ENCODE assay signal across 12 cellular contexts in genomic region chr3:147408180-147409105, GRCh38. TPM values are rescaled to one million over a fixed set of nuclear protein-coding genes. Genes with fewer than 3 reads are reported as not detected.
DNase-seq lines count a peak whose midpoint lies in the region; ATAC-seq and TF ChIP-seq lines count a peak whose summit lies in the region.
"Had no signal": no experiment of that assay in that cellular context is flagged by ENCODE, and none has a peak within 500 bp of the region (broad histone marks: within the 10 kb centered on the region; RNA-seq: fewer than 3 reads in every experiment).

No MANE protein-coding gene starts in this region.

- H3K27me3 ChIP-seq in iPS-15b (ENCODE audit: control insufficient read depth, insufficient read depth, low read length) = peaks cover 95% of the 10 kb centered on the region

- H3K4me3 Mint-ChIP-seq in WTC11 = peak overlapping the region; percentile 91
- H3K4me3 Mint-ChIP-seq in stimulated activated effector memory CD8-positive, alpha-beta T cell treated with anti-CD3 and anti-CD28 coated beads, Interleukin-12 subunit alpha, Interleukin-12 subunit beta, amount 100 ng/mL, for 72 hours = peak overlapping the region; percentile 34

- no peak for TF ChIP-seq CTCF in WTC11 (IDR thresholded peaks at IDR 0.05)

- ATAC-seq in WTC11 = peak; percentile 1; the same call in 1 of the 2 replicates
- ATAC-seq in stimulated activated effector memory CD8-positive, alpha-beta T cell treated with anti-CD3 and anti-CD28 coated beads, Interleukin-12 subunit alpha, Interleukin-12 subunit beta, amount 100 ng/mL, for 72 hours = no peak
- no peak for ATAC-seq in HG03378 (IDR thresholded peaks at IDR 0.05; ENCODE audit: unreplicated experiment)
- ATAC-seq in GM18873 (IDR thresholded peaks at IDR 0.05; ENCODE audit: low FRiP score, unreplicated experiment) = no peak
- ATAC-seq: GM12878 had no signal

- peaks cover 100% of the 10 kb centered on the region for H3K27me3 Mint-ChIP-seq in WTC11 (ENCODE audit: low read depth)

- no peaks in the 10 kb centered on the region for H3K9me3 Mint-ChIP-seq in WTC11
- H3K9me3 Mint-ChIP-seq in stimulated activated effector memory CD8-positive, alpha-beta T cell treated with anti-CD3 and anti-CD28 coated beads, Interleukin-12 subunit alpha, Interleukin-12 subunit beta, amount 100 ng/mL, for 72 hours = peaks cover 14% of the 10 kb centered on the region

- CTCF ChIA-PET in WTC11 (lab: Charles Lee) = interaction anchor here (0.7 to 4.3 kb wide), 10 partner anchors 8 to 172 kb away, joined by 3 to 25 read pairs (median 6); no protein-coding TSS in a partner anchor

- H3K4me1 ChIP-seq in iPS-15b (ENCODE audit: control insufficient read depth, insufficient read depth, low read length) = peaks cover 26% of the 10 kb centered on the region

- H3K4me1 Mint-ChIP-seq in WTC11 = peaks cover 78% of the 10 kb centered on the region
- peaks cover 36% of the 10 kb centered on the region for H3K4me1 Mint-ChIP-seq in stimulated activated effector memory CD8-positive, alpha-beta T cell treated with anti-CD3 and anti-CD28 coated beads, Interleukin-12 subunit alpha, Interleukin-12 subunit beta, amount 100 ng/mL, for 72 hours

- DNase-seq in activated CD8-positive, alpha-beta memory T cell treated with anti-CD3 and anti-CD28 coated beads for 24 hours = peak; percentile 26
- no peak for DNase-seq in activated CD8-positive, alpha-beta memory T cell treated with anti-CD3 and anti-CD28 coated beads, Interleukin-2, amount 50 U/mL, for 48 hours
- DNase-seq in WTC11 (ENCODE audit: low spot score) (peak; percentile 65), NCI-H146 (lab: John Stamatoyannopoulos, UW) (no peak)
- DNase-seq in stimulated activated effector memory CD8-positive, alpha-beta T cell treated with anti-CD3 and anti-CD28 coated beads, Interleukin-12 subunit alpha, Interleukin-12 subunit beta, amount 100 ng/mL, for 72 hours (ENCODE audit: low spot score in 2 of 2) = peak in 1 of 2 donors; percentile 32
- DNase-seq: Kasumi-1, small intestine had no signal

- peaks cover 3% of the 10 kb centered on the region; the same call in 1 of the 2 replicates for H3K36me3 Mint-ChIP-seq in WTC11
- H3K36me3 Mint-ChIP-seq in stimulated activated effector memory CD8-positive, alpha-beta T cell treated with anti-CD3 and anti-CD28 coated beads, Interleukin-12 subunit alpha, Interleukin-12 subunit beta, amount 100 ng/mL, for 72 hours = peaks cover 27% of the 10 kb centered on the region

- no peak overlapping the region for H3K9ac ChIP-seq in iPS-15b (ENCODE audit: low read depth, low read length)

- H3K4me3 ChIP-seq in iPS-15b (ENCODE audit: low read depth, low read length) = peak overlapping the region; percentile 14
- H3K4me3 ChIP-seq: GM12878 had no signal

- POLR2A ChIA-PET in WTC11 (lab: Charles Lee) = interaction anchor here (0.7 to 2.0 kb wide), 7 partner anchors 11 to 794 kb away, joined by 5 to 11 read pairs (median 7); no protein-coding TSS in a partner anchor

- no peaks in the 10 kb centered on the region for H3K36me3 ChIP-seq in iPS-15b (ENCODE audit: control insufficient read depth, insufficient read depth, low read length)

- H3K9me3 ChIP-seq in iPS-15b (ENCODE audit: control insufficient read depth, insufficient read depth, low read length) = no peaks in the 10 kb centered on the region

- peak overlapping the region; percentile 89 for H3K27ac Mint-ChIP-seq in WTC11
- H3K27ac Mint-ChIP-seq in stimulated activated effector memory CD8-positive, alpha-beta T cell treated with anti-CD3 and anti-CD28 coated beads, Interleukin-12 subunit alpha, Interleukin-12 subunit beta, amount 100 ng/mL, for 72 hours = peak overlapping the region; percentile 71

TF ChIP-seq in WTC11, 78 proteins besides CTCF, POLR2A, EP300 and RAD21:
- TF ChIP-seq ATF2 (CRISPR knock-in tag; IDR thresholded peaks at IDR 0.05; ENCODE audit: borderline replicate concordance, low read depth) (no peak), KAT7 (CRISPR knock-in tag; IDR thresholded peaks at IDR 0.05; ENCODE audit: borderline replicate concordance) (no peak), MYBL2 (CRISPR knock-in tag; IDR thresholded peaks at IDR 0.05) (no peak), RORB (CRISPR knock-in tag; IDR thresholded peaks at IDR 0.05) (no peak), TEAD4 (CRISPR knock-in tag; IDR thresholded peaks at IDR 0.05) (no peak), EMX1 (CRISPR knock-in tag; IDR thresholded peaks at IDR 0.05) (no peak), NFATC4 (CRISPR knock-in tag; IDR thresholded peaks at IDR 0.05) (no peak), TEAD1 (CRISPR knock-in tag; IDR thresholded peaks at IDR 0.05) (no peak), ESRRA (CRISPR knock-in tag; IDR thresholded peaks at IDR 0.05; ENCODE audit: borderline replicate concordance) (no peak), ZBTB43 (CRISPR knock-in tag; IDR thresholded peaks at IDR 0.05) (no peak), CREB1 (CRISPR knock-in tag; IDR thresholded peaks at IDR 0.05) (no peak), ZNF416 (CRISPR knock-in tag; IDR thresholded peaks at IDR 0.05) (no peak), STAT6 (CRISPR knock-in tag; conservative IDR thresholded peaks at IDR 0.05; ENCODE audit: low read depth) (no peak)

RNA-seq across cellular contexts. Expression of gene ZIC1, which starts 0.7 kb away (rescaled TPM):
- total RNA-seq in WTC11 (2021) = 30.3 to 59.7 TPM (median 34.7 TPM) in 3 replicates
- total RNA-seq: GM12878, liver had no signal

RNA-seq across cellular contexts. Expression of gene ZIC4, which starts 2.1 kb away (rescaled TPM):
- 1.9 to 3.5 TPM (median 2.5 TPM) in 3 replicates for total RNA-seq in WTC11 (2021)
- total RNA-seq: GM12878, liver had no signal

Comparison
In these comparisons a context has a peak if more than half of its experiments do, and no peak if none do; other contexts are left out.
1. DNase-seq: peak in activated CD8-positive, alpha-beta memory T cell treated with anti-CD3 and anti-CD28 coated beads for 24 hours (single experiment) and WTC11 (single experiment); none in activated CD8-positive, alpha-beta memory T cell treated with anti-CD3 and anti-CD28 coated beads, Interleukin-2, amount 50 U/mL, for 48 hours (single experiment) and NCI-H146 (single experiment).